15 cellular contexts compared by ENCODE assay signal in the genomic region with DNA sequence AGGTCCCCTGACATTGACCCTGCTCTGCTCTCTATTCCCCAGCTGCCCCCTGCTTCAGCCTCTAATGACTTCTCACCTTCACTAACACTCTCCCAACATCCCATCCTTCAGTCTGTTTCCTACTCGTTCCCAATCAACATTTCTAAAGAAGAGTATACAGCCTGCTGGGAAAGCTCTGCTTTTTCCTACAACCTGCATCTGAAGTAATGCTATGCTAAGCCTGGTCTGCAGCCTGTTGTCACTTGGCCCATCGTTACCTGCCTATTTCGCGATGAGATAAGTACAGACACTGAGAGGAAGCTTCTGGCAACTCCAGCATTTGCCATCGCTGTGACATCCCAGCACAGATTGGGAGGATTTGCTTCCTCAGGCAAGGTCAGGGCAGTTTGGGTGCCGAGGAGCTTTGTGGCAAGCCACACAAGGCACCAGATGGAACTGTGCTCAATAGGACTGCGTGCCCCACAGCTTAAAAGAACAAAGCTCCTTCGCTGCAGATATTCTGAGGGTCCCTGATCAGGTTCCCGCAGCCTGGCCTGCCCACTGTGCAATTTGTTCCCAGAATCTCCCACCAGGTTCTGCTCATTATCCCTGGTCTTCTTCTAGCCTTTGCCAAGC.
"Had no signal": no experiment of that assay in that cellular context is flagged by ENCODE, and none has a peak within 500 bp of the region (broad histone marks: within the 10 kb centered on the region; RNA-seq: fewer than 3 reads in every experiment).

No MANE protein-coding gene starts in this region.

- H3K27me3 ChIP-seq: dorsolateral prefrontal cortex, ovary, upper lobe of right lung had no signal

- H3K27ac ChIP-seq: dorsolateral prefrontal cortex, left ventricle myocardium inferior, ovary, upper lobe of right lung had no signal

- H3K27me3 Mint-ChIP-seq: activated naive CD8-positive, alpha-beta T cell had no signal

- H3K4me3 ChIP-seq: dorsolateral prefrontal cortex, left ventricle myocardium inferior, ovary, upper lobe of right lung had no signal

- H3K4me1 ChIP-seq: left ventricle myocardium inferior, upper lobe of right lung had no signal

- H3K27ac Mint-ChIP-seq: activated CD8-positive, alpha-beta memory T cell treated with anti-CD3 and anti-CD28 coated beads, Interleukin-2, amount 10 ng/mL, durations not matched to agents 7 days and 5 days; activated naive CD8-positive, alpha-beta T cell had no signal

- DNase-seq: activated CD4-positive, alpha-beta T cell treated with anti-CD3 and anti-CD28 coated beads for 1 hour; activated CD4-positive, alpha-beta T cell treated with anti-CD3 and anti-CD28 coated beads, Interleukin-2, amount 50 U/mL, for 48 hours; activated CD8-positive, alpha-beta memory T cell treated with anti-CD3 and anti-CD28 coated beads, Interleukin-2, amount 10 ng/mL, durations not matched to agents 7 days and 5 days; activated effector memory CD4-positive, alpha-beta T cell treated with anti-CD3 and anti-CD28 coated beads, Interleukin-2, amount 50 U/mL, for 16 hours; activated T-cell treated with anti-CD3 and anti-CD28 coated beads, Interleukin-2, amount 50 U/mL, for 4 hours; anterior cingulate cortex; dorsolateral prefrontal cortex; hypothalamus; left ventricle myocardium inferior; ovary; stimulated activated CD4-positive, alpha-beta T cell treated with anti-CD3 and anti-CD28 coated beads, Interleukin-2, amount 100 ng/mL, for 48 hours; stimulated activated naive CD4-positive, alpha-beta T cell treated with Interleukin-2 at 50 U/mL for 16 hours; upper lobe of right lung had no signal

- H3K9me3 ChIP-seq: left ventricle myocardium inferior, ovary, upper lobe of right lung had no signal

- ATAC-seq: activated CD8-positive, alpha-beta memory T cell treated with anti-CD3 and anti-CD28 coated beads, Interleukin-2, amount 10 ng/mL, durations not matched to agents 7 days and 5 days; activated T-cell treated with anti-CD3 and anti-CD28 coated beads, Interleukin-2, amount 50 U/mL, for 4 hours; esophagus mucosa; upper lobe of right lung had no signal

- H3K36me3 Mint-ChIP-seq: activated CD8-positive, alpha-beta memory T cell treated with anti-CD3 and anti-CD28 coated beads, Interleukin-2, amount 10 ng/mL, durations not matched to agents 7 days and 5 days; activated naive CD8-positive, alpha-beta T cell had no signal

- H3K36me3 ChIP-seq: ovary, upper lobe of right lung had no signal

- H3K9me3 Mint-ChIP-seq: activated T-cell treated with anti-CD3 and anti-CD28 coated beads, Interleukin-2, amount 50 U/mL, for 4 hours had no signal

- H3K4me3 Mint-ChIP-seq: activated CD8-positive, alpha-beta memory T cell treated with anti-CD3 and anti-CD28 coated beads, Interleukin-2, amount 10 ng/mL, durations not matched to agents 7 days and 5 days; activated naive CD8-positive, alpha-beta T cell; activated T-cell treated with anti-CD3 and anti-CD28 coated beads, Interleukin-2, amount 50 U/mL, for 4 hours had no signal
